21 cellular contexts compared by ENCODE assay signal in the genomic region with DNA sequence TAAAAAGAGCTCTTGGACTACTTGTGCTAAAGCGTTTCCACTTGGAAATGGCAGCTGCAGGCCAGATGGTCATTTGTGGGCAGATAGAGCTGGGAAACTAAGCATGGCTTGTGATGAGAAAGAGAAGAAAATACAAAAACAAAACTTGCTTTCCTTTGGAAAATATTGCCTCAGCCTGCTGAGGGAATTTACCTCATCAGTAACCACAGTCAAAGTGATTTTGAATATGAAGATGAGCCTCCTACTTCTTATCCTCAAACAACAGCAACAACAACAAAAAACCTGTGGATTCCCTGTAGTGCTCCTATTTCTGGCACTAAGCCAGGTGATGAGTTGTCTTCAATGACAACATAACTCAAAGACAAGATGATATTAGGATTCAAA.
DNase-seq lines count a peak whose midpoint lies in the region; ATAC-seq, FAIRE-seq and TF ChIP-seq lines count a peak whose summit lies in the region.
"Had no signal": no experiment of that assay in that cellular context is flagged by ENCODE, and none has a peak within 500 bp of the region (broad histone marks: within the 10 kb centered on the region; RNA-seq: fewer than 3 reads in every experiment).

No MANE protein-coding gene starts in this region.

- ATAC-seq in HepG2, result no peak
- no peak for ATAC-seq in right lobe of liver
- no peak for ATAC-seq in K562
- ATAC-seq in HG03460 (IDR thresholded peaks at IDR 0.05; ENCODE audit: unreplicated experiment), result no peak
- ATAC-seq: activated CD8-positive, alpha-beta T cell treated with anti-CD3 and anti-CD28 coated beads for 36 hours had no signal

- peaks cover 8 to 32% (median 14%) of the 10 kb centered on the region in 5 donors for H3K9me3 Mint-ChIP-seq in CD8-positive, alpha-beta memory T cell

- no peak overlapping the region for H3K27ac Mint-ChIP-seq in CD8-positive, alpha-beta memory T cell
- H3K27ac Mint-ChIP-seq: activated CD8-positive, alpha-beta T cell treated with anti-CD3 and anti-CD28 coated beads for 36 hours; activated T-helper 1 cell treated with anti-CD3 and anti-CD28 coated beads, Interleukin-12 subunit alpha, Interleukin-12 subunit beta, Interleukin-2, Interleukin-4 antibody, amounts not matched to agents 30 ng/mL and 10 ng/mL and 1 ng/mL, durations not matched to agents 14 hours and 24 hours and 36 hours had no signal

- H3K4me3 Mint-ChIP-seq in CD8-positive, alpha-beta memory T cell, result no peak overlapping the region
- H3K4me3 Mint-ChIP-seq: activated CD8-positive, alpha-beta T cell treated with anti-CD3 and anti-CD28 coated beads for 36 hours; activated T-helper 1 cell treated with anti-CD3 and anti-CD28 coated beads, Interleukin-12 subunit alpha, Interleukin-12 subunit beta, Interleukin-2, Interleukin-4 antibody, amounts not matched to agents 30 ng/mL and 10 ng/mL and 1 ng/mL, durations not matched to agents 14 hours and 24 hours and 36 hours had no signal

- H3K9ac ChIP-seq in HepG2 (ENCODE audit: insufficient read depth, low read depth, low read length) (no peak overlapping the region), K562 (ENCODE audit: insufficient read depth in 1 of 2, low read depth in 2 of 2, low read length in 2 of 2) (no peak overlapping the region)

- H3K4me1 ChIP-seq in HepG2 (ENCODE audit: insufficient read depth, low read length), result no peaks in the 10 kb centered on the region
- H3K4me1 ChIP-seq in right lobe of liver, result no peaks in the 10 kb centered on the region
- H3K4me1 ChIP-seq in K562 (replicated peaks in 1 of 2; ENCODE audit: control insufficient read depth in 2 of 2, insufficient read depth in 2 of 2, low read length in 2 of 2), result no peaks in the 10 kb centered on the region
- H3K4me1 ChIP-seq in CD8-positive, alpha-beta memory T cell (ENCODE audit: insufficient read depth, low read length), result no peaks in the 10 kb centered on the region
- H3K4me1 ChIP-seq: adrenal gland, BE2C, spleen, uterus had no signal

- CTCF ChIA-PET in HepG2 (lab: Yijun Ruan, JAX; ENCODE audit: low intra/inter-chr PET ratio, low total read pairs) (no interaction called here), K562 (lab: Yijun Ruan, JAX; ENCODE audit: low intra/inter-chr PET ratio) (no interaction called here)
- CTCF ChIA-PET in CD8-positive, alpha-beta memory T cell (lab: Charles Lee), result no interaction called here

- H3K9me1 ChIP-seq in K562 (ENCODE audit: control insufficient read depth, insufficient read depth, low read length), result no peaks in the 10 kb centered on the region

- POLR2A ChIA-PET in HepG2 (lab: Yijun Ruan, JAX) (no interaction called here), K562 (lab: Yijun Ruan, JAX) (no interaction called here)
- POLR2A ChIA-PET in CD8-positive, alpha-beta memory T cell (lab: Charles Lee), result no interaction called here

- H3K36me3 ChIP-seq in HepG2 (replicated peaks in 1 of 2; ENCODE audit: control insufficient read depth in 1 of 2, insufficient read depth in 2 of 2, low read length in 2 of 2) (no peaks in the 10 kb centered on the region), right lobe of liver (no peaks in the 10 kb centered on the region), K562 (ENCODE audit: control insufficient read depth, insufficient read depth, low read length) (no peaks in the 10 kb centered on the region)
- H3K36me3 ChIP-seq in CD8-positive, alpha-beta memory T cell (ENCODE audit: insufficient read depth, low read length), result no peaks in the 10 kb centered on the region
- H3K36me3 ChIP-seq: adrenal gland, BE2C, spleen, uterus had no signal

- H2AFZ ChIP-seq in HepG2 (ENCODE audit: low read length), result no peak overlapping the region
- H2AFZ ChIP-seq in K562 (ENCODE audit: low read depth, low read length), result no peak overlapping the region

- TF ChIP-seq POLR2A in HepG2 (IDR thresholded peaks at IDR 0.05; ENCODE audit: insufficient read depth in 1 of 2, low read depth in 2 of 2, low read length in 2 of 2) (no peak), right lobe of liver (IDR thresholded peaks at IDR 0.05) (no peak), K562 (conservative IDR thresholded peaks at IDR 0.05) (no peak)

- H3K36me3 Mint-ChIP-seq in CD8-positive, alpha-beta memory T cell, result no peaks in the 10 kb centered on the region

- no peak for FAIRE-seq in HepG2 (lab: Jason Lieb, UNC)
- no peak for FAIRE-seq in K562 (lab: Jason Lieb, UNC)
- FAIRE-seq: endothelial cell of umbilical vein, H1 had no signal

- H3K4me3 ChIP-seq in HepG2 (replicated peaks in 1 of 3; ENCODE audit: insufficient read depth in 1 of 3, low read depth in 2 of 3, low read length in 3 of 3), result no peak overlapping the region
- no peak overlapping the region for H3K4me3 ChIP-seq in right lobe of liver
- no peak overlapping the region for H3K4me3 ChIP-seq in K562
- no peak overlapping the region for H3K4me3 ChIP-seq in CD8-positive, alpha-beta memory T cell (ENCODE audit: low read length)
- H3K4me3 ChIP-seq: adrenal gland, spleen, uterus had no signal

- H3K4me1 Mint-ChIP-seq in CD8-positive, alpha-beta memory T cell, result no peaks in the 10 kb centered on the region

- DNase-seq in HepG2 (ENCODE audit: low spot score) (no peak), right lobe of liver (no peak), K562 (ENCODE audit: extremely low read depth in 1 of 4, low spot score in 3 of 4) (no peak), kidney tubule cell (ENCODE audit: low spot score) (peak; percentile 29), SK-N-DZ (ENCODE audit: low spot score) (no peak), NCI-H510A treated with DMSO at 0.1 percent for 48 hours (lab: John Stamatoyannopoulos, UW) (no peak)
- DNase-seq in CD8-positive, alpha-beta memory T cell, result no peak
- DNase-seq: activated CD8-positive, alpha-beta T cell treated with anti-CD3 and anti-CD28 coated beads for 36 hours; BE2C; kidney glomerular epithelial cell; NCI-H69; RPMI8226; spleen; stimulated activated naive CD4-positive, alpha-beta T cell; T-helper 1 cell; uterus had no signal

- no peaks in the 10 kb centered on the region for H3K27me3 Mint-ChIP-seq in CD8-positive, alpha-beta memory T cell
- H3K27me3 Mint-ChIP-seq: activated CD8-positive, alpha-beta T cell treated with anti-CD3 and anti-CD28 coated beads for 36 hours had no signal

- TF ChIP-seq RAD21 in HepG2 (CRISPR knock-in tag; IDR thresholded peaks at IDR 0.05) (no peak), K562 (CRISPR knock-in tag; conservative IDR thresholded peaks at IDR 0.05 in 1 of 2, IDR thresholded peaks at IDR 0.05 in 1 of 2) (no peak)

- H3K9me3 ChIP-seq in HepG2 (ENCODE audit: low read length), result no peaks in the 10 kb centered on the region
- H3K9me3 ChIP-seq in right lobe of liver, result peaks cover 0 to 3% (median 0%) of the 10 kb centered on the region in 4 donors
- no peaks in the 10 kb centered on the region for H3K9me3 ChIP-seq in K562 (replicated peaks; ENCODE audit: control insufficient read depth, insufficient read depth, low read depth, low read length)
- H3K9me3 ChIP-seq in CD8-positive, alpha-beta memory T cell (ENCODE audit: low read length), result no peaks in the 10 kb centered on the region
- H3K9me3 ChIP-seq: adrenal gland, BE2C, uterus had no signal

- H3K79me2 ChIP-seq in HepG2 (ENCODE audit: insufficient read depth, low read length), result no peaks in the 10 kb centered on the region
- no peaks in the 10 kb centered on the region for H3K79me2 ChIP-seq in K562 (ENCODE audit: control insufficient read depth, insufficient read depth, low read length)

- TF ChIP-seq CTCF in HepG2 (CRISPR knock-in tag; IDR thresholded peaks at IDR 0.05) (no peak), right lobe of liver (IDR thresholded peaks at IDR 0.05) (no peak), K562 (IDR thresholded peaks at IDR 0.05 in 2 of 3, conservative IDR thresholded peaks at IDR 0.05 in 1 of 3; ENCODE audit: insufficient read depth in 2 of 3, low read depth in 1 of 3, low read length in 3 of 3) (no peak)

- in situ Hi-C loops in HepG2 (cut with HindIII; ENCODE audit: extremely low pct_ligation_motif_present, low pct_unique_long_range_greater_than_20kb), result no loop called here
- in situ Hi-C loops in K562 (cut with MboI), result no loop called here

- H4K20me1 ChIP-seq in HepG2 (ENCODE audit: insufficient read depth, low read length) (no peaks in the 10 kb centered on the region), K562 (replicated peaks; ENCODE audit: control insufficient read depth, insufficient read depth, low read length) (no peaks in the 10 kb centered on the region)

- TF ChIP-seq EP300 in HepG2 (IDR thresholded peaks at IDR 0.05; ENCODE audit: low read depth in 2 of 2, low read length in 2 of 2) (no peak), HepG2 (CRISPR knock-in tag; IDR thresholded peaks at IDR 0.05; ENCODE audit: borderline replicate concordance) (no peak), K562 (IDR thresholded peaks at IDR 0.05; ENCODE audit: low read length) (no peak)

- intact Hi-C loops in HepG2 (cut with micrococcal nuclease; ENCODE audit: unreplicated experiment), result no loop called here
- intact Hi-C loops in right lobe of liver (cut with DNase I), result no loop called here
- intact Hi-C loops in K562 (cut with micrococcal nuclease), result no loop called here

- 3% methylated on average over 1 of the region's 1 CpG for WGBS in HepG2 (ENCODE audit: low lambda C conversion rate)
- 78% methylated on average over 1 of the region's 1 CpG for WGBS in right lobe of liver (ENCODE audit: insufficient coverage, low coverage, low lambda C conversion rate, missing lambda C conversion rate)
- 0% methylated on average over 1 of the region's 1 CpG for WGBS in K562 (ENCODE audit: insufficient coverage, low coverage, missing lambda C conversion rate)

- no peak overlapping the region for H3K27ac ChIP-seq in HepG2 (ENCODE audit: extremely low read length, insufficient read depth, low read length)
- H3K27ac ChIP-seq in right lobe of liver, result no peak overlapping the region
- no peak overlapping the region for H3K27ac ChIP-seq in K562 (ENCODE audit: extremely low read depth, low read depth, low read length)
- no peak overlapping the region for H3K27ac ChIP-seq in CD8-positive, alpha-beta memory T cell (ENCODE audit: low read depth, low read length)
- H3K27ac ChIP-seq: adrenal gland, spleen, uterus had no signal

- H3K27me3 ChIP-seq in HepG2 (ENCODE audit: control insufficient read depth in 1 of 2, insufficient read depth in 2 of 2, low read length in 2 of 2) (no peaks in the 10 kb centered on the region), right lobe of liver (no peaks in the 10 kb centered on the region), K562 (ENCODE audit: control insufficient read depth in 2 of 2, insufficient read depth in 2 of 2, low read length in 2 of 2) (no peaks in the 10 kb centered on the region)
- H3K27me3 ChIP-seq in CD8-positive, alpha-beta memory T cell (ENCODE audit: insufficient read depth, low read length, poor library complexity, severe bottlenecking), result no peaks in the 10 kb centered on the region
- H3K27me3 ChIP-seq: adrenal gland, BE2C, spleen, uterus had no signal

- H3K4me2 ChIP-seq in HepG2 (ENCODE audit: low read depth, low read length) (no peak overlapping the region), K562 (ENCODE audit: insufficient read depth, low read length) (no peak overlapping the region)

- BruUV-seq in HepG2 (replicated peaks; lab: Mats Ljungman, UMichigan), result no TSS peak
- no TSS peak for BruUV-seq in K562 (replicated peaks; lab: Mats Ljungman, UMichigan)

TF ChIP-seq in HepG2, 621 proteins besides CTCF, POLR2A, EP300 and RAD21 (continues in another document):
- TF ChIP-seq RFX3 (CRISPR knock-in tag; IDR thresholded peaks at IDR 0.05), result no peak
